8 cellular contexts compared by ENCODE assay signal in the genomic region with DNA sequence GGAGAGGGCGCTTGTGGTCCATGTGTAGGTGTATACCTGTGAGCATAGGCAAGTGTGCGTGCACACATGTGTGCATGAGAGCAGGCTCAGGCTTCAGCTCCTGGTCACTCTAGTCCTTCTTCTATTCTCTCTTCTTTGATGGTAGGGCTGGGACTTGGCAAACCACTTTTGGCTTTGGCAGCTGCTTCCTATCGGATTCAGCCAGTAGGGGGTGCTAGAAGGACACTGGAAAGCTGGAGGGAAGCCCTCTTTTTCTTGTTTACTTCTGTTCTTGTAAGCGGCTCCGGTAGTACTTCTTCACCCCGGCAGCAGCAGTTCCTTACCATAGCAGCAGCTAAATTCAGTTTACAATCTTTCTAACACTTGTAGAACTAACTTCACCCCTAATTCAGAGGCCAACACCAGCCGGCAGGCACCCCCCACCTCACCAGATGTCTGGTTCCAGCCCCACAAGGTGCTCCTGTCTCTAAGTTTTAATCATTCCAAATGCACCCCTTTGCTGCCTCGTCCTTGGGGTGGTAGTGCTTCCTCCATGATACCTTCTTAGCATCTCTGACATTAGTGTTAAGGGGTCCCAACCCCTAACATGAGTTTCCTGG. TPM values are rescaled to one million over a fixed set of nuclear protein-coding genes. Genes with fewer than 3 reads are reported as not detected.
DNase-seq lines count a peak whose midpoint lies in the region; ATAC-seq and TF ChIP-seq lines count a peak whose summit lies in the region.

No MANE protein-coding gene starts in this region.

- H3K27me3 ChIP-seq in SU-DHL-6 (ENCODE audit: low read length) (no peaks in the 10 kb centered on the region), ascending aorta (no peaks in the 10 kb centered on the region)

- H3K4me3 ChIP-seq in SU-DHL-6 (ENCODE audit: insufficient read depth, low read length, poor library complexity, severe bottlenecking) (no peak overlapping the region), ascending aorta (no peak overlapping the region)

- H3K4me1 ChIP-seq in ascending aorta = peaks cover 9 to 16% of the 10 kb centered on the region in 2 donors

- no peaks in the 10 kb centered on the region for H3K9me2 ChIP-seq in SU-DHL-6 (replicated peaks; ENCODE audit: insufficient read depth, low read length)

- no peak overlapping the region for H2AFZ ChIP-seq in SU-DHL-6 (ENCODE audit: low read depth, low read length, severe bottlenecking)

- intact Hi-C loops in ascending aorta (cut with DNase I) = loop anchor here (2.0 to 10.0 kb wide), 5 partner anchors 89 to 623 kb away; a partner anchor contains a TSS

- H3K9me3 ChIP-seq in SU-DHL-6 (ENCODE audit: insufficient read depth, low read length) = no peaks in the 10 kb centered on the region
- H3K9me3 ChIP-seq in ascending aorta = no peaks in the 10 kb centered on the region

- H4K20me1 ChIP-seq in SU-DHL-6 (ENCODE audit: low read depth, low read length) = no peaks in the 10 kb centered on the region

- H3K79me2 ChIP-seq in SU-DHL-6 (ENCODE audit: insufficient read depth, low read length) = no peaks in the 10 kb centered on the region

- ATAC-seq in HG03439 (IDR thresholded peaks at IDR 0.05; ENCODE audit: unreplicated experiment) (no peak), GM19035 (IDR thresholded peaks at IDR 0.05; ENCODE audit: unreplicated experiment) (no peak)

- H3K4me2 ChIP-seq in SU-DHL-6 (ENCODE audit: low read depth, low read length, poor library complexity, severe bottlenecking) = no peak overlapping the region

- H3K9ac ChIP-seq in SU-DHL-6 (ENCODE audit: low read length) = no peak overlapping the region

- TF ChIP-seq CTCF in SU-DHL-6 (IDR thresholded peaks at IDR 0.05; ENCODE audit: insufficient read depth, low read length, poor library complexity, severe bottlenecking) = peak; percentile 43
- peak; percentile 19 to 48 (median 31) for TF ChIP-seq CTCF in ascending aorta (IDR thresholded peaks at IDR 0.05)

- H3K27ac ChIP-seq in SU-DHL-6 (ENCODE audit: low read depth, low read length) (no peak overlapping the region), ascending aorta (no peak overlapping the region)

- no peaks in the 10 kb centered on the region for H3K36me3 ChIP-seq in SU-DHL-6 (ENCODE audit: low read length)
- no peaks in the 10 kb centered on the region for H3K36me3 ChIP-seq in ascending aorta

- no peaks in the 10 kb centered on the region for H3F3A ChIP-seq in SU-DHL-6 (ENCODE audit: insufficient read depth)

- DNase-seq in DMS79 (lab: John Stamatoyannopoulos, UW) (peak; percentile 21), Kasumi-1 (lab: John Stamatoyannopoulos, UW) (peak; percentile 75 to 84), ascending aorta (ENCODE audit: low spot score in 2 of 2) (no peak), left kidney (ENCODE audit: low read depth, low spot score) (peak; percentile 52)
- DNase-seq in stimulated activated CD8-positive, alpha-beta memory T cell treated with anti-CD3 and anti-CD28 coated beads, Interleukin-7, amount 100 ng/mL, for 48 hours (ENCODE audit: extremely low read depth in 1 of 2, low read depth in 1 of 2) = peak; percentile 24 to 55

RNA-seq across cellular contexts. Expression of a gene that starts 25.1 kb away (rescaled TPM):
- 186 TPM for total RNA-seq in ascending aorta

RNA-seq across cellular contexts. Expression of a gene that starts 43.2 kb away (rescaled TPM):
- 0.85 TPM for total RNA-seq in ascending aorta

Comparison
In these comparisons a context has a peak if more than half of its experiments do, and no peak if none do; other contexts are left out.
1. DNase-seq: peak in DMS79 (single experiment), Kasumi-1 (2 of 2), left kidney (single experiment) and stimulated activated CD8-positive, alpha-beta memory T cell treated with anti-CD3 and anti-CD28 coated beads, Interleukin-7, amount 100 ng/mL, for 48 hours (2 of 2); none in ascending aorta (0 of 2).